Comparison of ENCODE assay signal across 12 cellular contexts in the genomic region with DNA sequence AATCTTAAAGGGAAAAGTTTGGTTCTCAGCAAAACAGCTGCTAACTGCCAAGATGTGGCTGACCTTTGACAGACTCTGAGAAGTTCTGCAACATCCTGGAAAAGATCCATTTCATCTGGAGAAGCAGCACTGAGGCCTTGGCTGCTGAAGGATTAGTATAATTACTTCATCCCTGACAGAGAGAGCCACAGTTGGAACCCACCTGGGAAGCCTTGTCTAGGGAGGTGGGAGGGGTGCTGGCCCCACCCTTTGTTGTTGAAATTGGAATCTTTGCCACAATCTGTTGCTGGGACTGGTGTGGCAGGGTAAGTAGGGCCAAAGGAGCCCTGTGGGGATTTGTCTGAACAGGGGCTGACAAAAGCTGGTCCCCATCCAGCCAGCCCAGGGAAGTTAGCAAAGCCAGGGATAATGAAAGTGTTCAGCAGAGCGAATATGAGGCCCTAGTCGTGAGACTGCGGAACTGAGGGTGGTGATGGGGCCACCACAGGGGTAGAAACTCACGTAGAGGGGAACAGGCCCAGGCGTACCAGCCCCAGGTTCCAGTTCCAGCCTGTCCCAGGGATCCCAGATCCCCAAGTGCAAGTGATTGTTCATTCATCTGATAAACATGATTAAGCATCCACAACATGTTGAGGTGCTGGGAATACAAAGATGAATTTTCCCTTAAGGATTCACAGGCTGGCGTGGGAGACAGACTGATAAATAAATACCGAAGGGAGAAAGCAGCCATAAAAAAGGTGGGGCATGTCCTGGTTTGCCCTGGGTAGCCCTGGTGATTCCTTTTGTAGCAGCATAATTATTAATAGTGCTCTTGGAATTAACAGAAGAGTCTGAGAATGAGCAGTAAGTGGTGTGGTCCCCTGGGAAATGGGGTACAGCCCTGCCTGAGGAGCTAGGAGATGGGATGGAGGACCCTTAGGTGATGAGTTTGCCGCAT.
DNase-seq lines count a peak whose midpoint lies in the region; ATAC-seq and TF ChIP-seq lines count a peak whose summit lies in the region.
"Had no signal": no experiment of that assay in that cellular context is flagged by ENCODE, and none has a peak within 500 bp of the region (broad histone marks: within the 10 kb centered on the region; RNA-seq: fewer than 3 reads in every experiment).

No MANE protein-coding gene starts in this region.

- H3K4me3 Mint-ChIP-seq in glutamatergic neuron (ENCODE audit: unreplicated experiment) = no peak overlapping the region
- no peak overlapping the region for H3K4me3 Mint-ChIP-seq in type B pancreatic cell
- H3K4me3 Mint-ChIP-seq: stimulated activated naive CD8-positive, alpha-beta T cell treated with anti-CD3 and anti-CD28 coated beads, Interleukin-15, Interleukin-2, amounts not matched to agents 100 ng/mL and 50 ng/mL, for 24 hours had no signal

- peaks cover 2% of the 10 kb centered on the region for H3K36me3 ChIP-seq in BJ (ENCODE audit: control insufficient read depth, insufficient read depth, low read length)
- H3K36me3 ChIP-seq: neutrophil had no signal

- TF ChIP-seq CTCF in BJ (IDR thresholded peaks at IDR 0.05; ENCODE audit: insufficient read depth, low read depth, low read length) (no peak), glutamatergic neuron (IDR thresholded peaks at IDR 0.05; ENCODE audit: partially characterized antibody, unreplicated experiment) (no peak), type B pancreatic cell (conservative IDR thresholded peaks at IDR 0.05) (no peak)

- peak overlapping the region; percentile 23 for H3K27ac ChIP-seq in adipose tissue (ENCODE audit: low read depth, low read length)
- H3K27ac ChIP-seq: BLaER1 treated with 17β-estradiol and CSF1 and Interleukin-3, amounts not matched to agents 10 nM and 100 nM; neutrophil; SJCRH30 had no signal

- no peak overlapping the region for H3K4me3 ChIP-seq in BJ (ENCODE audit: low read depth, low read length)
- H3K4me3 ChIP-seq: BLaER1 treated with 17β-estradiol and CSF1 and Interleukin-3, amounts not matched to agents 10 nM and 100 nM; SJCRH30 had no signal

- 52 to 80% (median 68%) methylated on average over 8 of the region's 8 CpGs for WGBS in adipose tissue, 3 donors

- intact Hi-C loops in posterior vena cava (cut with DNase I) = no loop called here

- DNase-seq in BJ (ENCODE audit: low read depth) = peak; percentile 67
- DNase-seq in glutamatergic neuron = no peak
- peak; percentile 83 for DNase-seq in posterior vena cava (ENCODE audit: low spot score)
- DNase-seq in type B pancreatic cell (ENCODE audit: extremely low spot score, unreplicated experiment) = no peak
- no peak for DNase-seq in T-helper 9 cell

- H3K9me3 Mint-ChIP-seq in glutamatergic neuron (ENCODE audit: unreplicated experiment) (peaks cover 3% of the 10 kb centered on the region), type B pancreatic cell (no peaks in the 10 kb centered on the region)
- H3K9me3 Mint-ChIP-seq: stimulated activated naive CD8-positive, alpha-beta T cell treated with anti-CD3 and anti-CD28 coated beads, Interleukin-15, Interleukin-2, amounts not matched to agents 100 ng/mL and 50 ng/mL, for 24 hours had no signal

- H3K27ac Mint-ChIP-seq in glutamatergic neuron (ENCODE audit: unreplicated experiment) (peak overlapping the region; percentile 71), type B pancreatic cell (no peak overlapping the region)
- H3K27ac Mint-ChIP-seq: stimulated activated naive CD8-positive, alpha-beta T cell treated with anti-CD3 and anti-CD28 coated beads, Interleukin-15, Interleukin-2, amounts not matched to agents 100 ng/mL and 50 ng/mL, for 24 hours had no signal

- CTCF ChIA-PET in BJ (lab: Yijun Ruan, JAX) = interaction anchor here (0.9 to 1.1 kb wide), 3 partner anchors 9 to 291 kb away, joined by 3 read pairs; partner anchors contain the start of gene STAT1

- ATAC-seq in GM19395 (IDR thresholded peaks at IDR 0.05; ENCODE audit: unreplicated experiment) (no peak), SK-N-SH treated with all-trans-retinoic acid at 6 μM for 48 hours (no peak)

- POLR2A ChIA-PET in BJ (lab: Charles Lee) = no interaction called here

- H3K4me1 Mint-ChIP-seq in glutamatergic neuron (ENCODE audit: low read depth, unreplicated experiment) (peaks cover 29% of the 10 kb centered on the region), type B pancreatic cell (ENCODE audit: unreplicated experiment) (peaks cover 24% of the 10 kb centered on the region)

- H3K36me3 Mint-ChIP-seq in glutamatergic neuron (ENCODE audit: unreplicated experiment) (no peaks in the 10 kb centered on the region), type B pancreatic cell (peaks cover 18% of the 10 kb centered on the region)

- no peaks in the 10 kb centered on the region for H3K27me3 ChIP-seq in BJ (ENCODE audit: control insufficient read depth, insufficient read depth, low read length)
- H3K27me3 ChIP-seq: BLaER1 treated with 17β-estradiol and CSF1 and Interleukin-3, amounts not matched to agents 10 nM and 100 nM; neutrophil; SJCRH30 had no signal

- peaks cover 5% of the 10 kb centered on the region for H3K27me3 Mint-ChIP-seq in glutamatergic neuron (ENCODE audit: unreplicated experiment)
- H3K27me3 Mint-ChIP-seq in type B pancreatic cell = no peaks in the 10 kb centered on the region
- H3K27me3 Mint-ChIP-seq: stimulated activated naive CD8-positive, alpha-beta T cell treated with anti-CD3 and anti-CD28 coated beads, Interleukin-15, Interleukin-2, amounts not matched to agents 100 ng/mL and 50 ng/mL, for 24 hours had no signal

TF ChIP-seq in SK-N-SH treated with all-trans-retinoic acid at 6 μM for 48 hours, 23 proteins besides CTCF, POLR2A, EP300 and RAD21:
- TF ChIP-seq ZNF8 (CRISPR knock-in tag; IDR thresholded peaks at IDR 0.05) (no peak), OSR1 (CRISPR knock-in tag; IDR thresholded peaks at IDR 0.05) (no peak), TCF4 (CRISPR knock-in tag; IDR thresholded peaks at IDR 0.05; ENCODE audit: borderline replicate concordance) (no peak), CSRNP3 (CRISPR knock-in tag; IDR thresholded peaks at IDR 0.05) (no peak), ZFP30 (CRISPR knock-in tag; IDR thresholded peaks at IDR 0.05) (no peak)

Comparison
In these comparisons a context has a peak if more than half of its experiments do, and no peak if none do; other contexts are left out.
1. DNase-seq: peak in BJ (single experiment) and posterior vena cava (single experiment); none in glutamatergic neuron (single experiment), type B pancreatic cell (single experiment) and T-helper 9 cell (single experiment).